Comparison of ENCODE assay signal across 33 cellular contexts in the genomic region with DNA sequence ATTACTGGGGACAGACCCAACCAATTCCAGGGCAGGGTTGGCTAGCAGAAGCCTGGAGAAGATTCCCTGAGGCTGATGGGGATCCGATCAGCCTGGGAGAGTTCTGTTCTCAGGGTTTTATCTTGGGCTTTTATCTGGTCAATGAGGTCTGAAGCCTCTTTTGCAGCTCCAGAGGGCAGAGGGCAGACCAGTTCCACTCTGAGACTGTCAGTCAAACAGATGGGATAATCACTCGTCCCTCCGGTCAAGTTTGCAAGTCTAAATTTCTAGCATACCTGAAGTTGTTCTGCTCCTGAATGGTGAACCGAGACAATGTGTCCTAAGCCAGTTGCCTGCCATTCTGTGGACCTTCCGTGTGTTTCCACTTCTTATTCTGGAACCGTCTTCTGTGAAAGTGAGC. TPM values are rescaled to one million over a fixed set of nuclear protein-coding genes. Genes with fewer than 3 reads are reported as not detected.
"Had no signal": no experiment of that assay in that cellular context is flagged by ENCODE, and none has a peak within 500 bp of the region (broad histone marks: within the 10 kb centered on the region; RNA-seq: fewer than 3 reads in every experiment).

No MANE protein-coding gene starts in this region.

- H3K4me1 ChIP-seq: colonic mucosa, esophagus muscularis mucosa, foreskin keratinocyte, gastroesophageal sphincter, heart left ventricle, left ventricle myocardium inferior, lower lobe of right lung, prostate gland, right atrium auricular region, sigmoid colon, suprapubic skin, transverse colon, vagina had no signal

- H3K79me2 ChIP-seq: hepatocyte had no signal

- H3K4me2 ChIP-seq: hepatocyte had no signal

- H3K9me3 ChIP-seq: colonic mucosa, esophagus muscularis mucosa, gastroesophageal sphincter, heart left ventricle, left ventricle myocardium inferior, lower lobe of right lung, prostate gland, right atrium auricular region, sigmoid colon, suprapubic skin, transverse colon, vagina had no signal

- H2AFZ ChIP-seq: hepatocyte had no signal

- H3K36me3 ChIP-seq: colonic mucosa, esophagus muscularis mucosa, gastroesophageal sphincter, heart left ventricle, left ventricle myocardium inferior, lower lobe of right lung, prostate gland, right atrium auricular region, sigmoid colon, suprapubic skin, transverse colon, vagina had no signal

- H3K4me3 ChIP-seq: colonic mucosa, esophagus muscularis mucosa, gastroesophageal sphincter, heart left ventricle, hepatocyte, left ventricle myocardium inferior, lower lobe of right lung, prostate gland, right atrium auricular region, sigmoid colon, suprapubic skin, transverse colon, vagina had no signal

- H3K36me3 Mint-ChIP-seq: naive thymus-derived CD8-positive, alpha-beta T cell; stimulated activated effector memory CD8-positive, alpha-beta T cell treated with anti-CD3 and anti-CD28 coated beads, Interleukin-12 subunit alpha, Interleukin-12 subunit beta, amount 100 ng/mL, for 72 hours had no signal

- FAIRE-seq: endothelial cell of umbilical vein, islet of Langerhans had no signal

- H3K4me1 Mint-ChIP-seq: naive thymus-derived CD8-positive, alpha-beta T cell; stimulated activated effector memory CD8-positive, alpha-beta T cell treated with anti-CD3 and anti-CD28 coated beads, Interleukin-12 subunit alpha, Interleukin-12 subunit beta, amount 100 ng/mL, for 72 hours; stimulated activated naive CD8-positive, alpha-beta T cell treated with anti-CD3 and anti-CD28 coated beads, Interleukin-15, amount 100 ng/mL, for 72 hours had no signal

- H3K27ac ChIP-seq: colonic mucosa, esophagus muscularis mucosa, foreskin keratinocyte, gastroesophageal sphincter, heart left ventricle, hepatocyte, left ventricle myocardium inferior, lower lobe of right lung, prostate gland, right atrium auricular region, sigmoid colon, suprapubic skin, transverse colon, vagina had no signal

- H3K27me3 ChIP-seq: colonic mucosa, right atrium auricular region, vagina had no signal

- H3K4me3 Mint-ChIP-seq: dendritic cell treated with granulocyte-macrophage colony-stimulating factor and Interleukin-4, amounts not matched to agents 40 ng/mL and 50 ng/mL, for 4 days; naive thymus-derived CD8-positive, alpha-beta T cell; nephron progenitor cell; stimulated activated effector memory CD8-positive, alpha-beta T cell treated with anti-CD3 and anti-CD28 coated beads, Interleukin-12 subunit alpha, Interleukin-12 subunit beta, amount 100 ng/mL, for 72 hours; stimulated activated naive CD8-positive, alpha-beta T cell treated with anti-CD3 and anti-CD28 coated beads, Interleukin-15, amount 100 ng/mL, for 72 hours had no signal

- ATAC-seq: foreskin keratinocyte; gastroesophageal sphincter; heart left ventricle; left colon; lower lobe of right lung; naive thymus-derived CD8-positive, alpha-beta T cell; stimulated activated effector memory CD8-positive, alpha-beta T cell treated with anti-CD3 and anti-CD28 coated beads, Interleukin-12 subunit alpha, Interleukin-12 subunit beta, amount 100 ng/mL, for 72 hours; stimulated activated naive CD8-positive, alpha-beta T cell treated with anti-CD3 and anti-CD28 coated beads, Interleukin-15, amount 100 ng/mL, for 72 hours had no signal

- H3K27ac Mint-ChIP-seq: dendritic cell treated with granulocyte-macrophage colony-stimulating factor and Interleukin-4, amounts not matched to agents 40 ng/mL and 50 ng/mL, for 4 days; nephron progenitor cell; stimulated activated effector memory CD8-positive, alpha-beta T cell treated with anti-CD3 and anti-CD28 coated beads, Interleukin-12 subunit alpha, Interleukin-12 subunit beta, amount 100 ng/mL, for 72 hours; stimulated activated naive CD8-positive, alpha-beta T cell treated with anti-CD3 and anti-CD28 coated beads, Interleukin-15, amount 100 ng/mL, for 72 hours had no signal

- H3K9me3 Mint-ChIP-seq: dendritic cell treated with granulocyte-macrophage colony-stimulating factor and Interleukin-4, amounts not matched to agents 40 ng/mL and 50 ng/mL, for 4 days; naive thymus-derived CD8-positive, alpha-beta T cell; nephron progenitor cell; stimulated activated effector memory CD8-positive, alpha-beta T cell treated with anti-CD3 and anti-CD28 coated beads, Interleukin-12 subunit alpha, Interleukin-12 subunit beta, amount 100 ng/mL, for 72 hours; stimulated activated naive CD8-positive, alpha-beta T cell treated with anti-CD3 and anti-CD28 coated beads, Interleukin-15, amount 100 ng/mL, for 72 hours had no signal

- DNase-seq: colonic mucosa; effector CD8-positive, alpha-beta T cell; foreskin keratinocyte; heart left ventricle; kidney glomerular epithelial cell; left colon; left ventricle myocardium inferior; lower lobe of right lung; naive thymus-derived CD8-positive, alpha-beta T cell; nephron progenitor cell; nucleus accumbens; sigmoid colon; stimulated activated CD4-positive, alpha-beta T cell treated with anti-CD3 and anti-CD28 coated beads, Interleukin-2, amount 100 ng/mL, for 24 hours; stimulated activated CD4-positive, alpha-beta T cell treated with anti-CD3 and anti-CD28 coated beads, Interleukin-4, amount 100 ng/mL, for 24 hours; stimulated activated naive CD8-positive, alpha-beta T cell treated with anti-CD3 and anti-CD28 coated beads, Interleukin-15, amount 100 ng/mL, for 72 hours; transverse colon had no signal

RNA-seq across cellular contexts. Expression of gene MAS1, which starts 3.0 kb away (rescaled TPM):
- total RNA-seq: chondrocyte; colonic mucosa; endothelial cell of umbilical vein; epithelial cell of proximal tubule; esophagus muscularis mucosa; fibroblast of lung; foreskin keratinocyte; gastroesophageal sphincter; hepatocyte; left colon; left ventricle myocardium inferior; lower lobe of right lung; mesenteric fat pad; naive thymus-derived CD8-positive, alpha-beta T cell; osteocyte; right atrium auricular region; sigmoid colon; suprapubic skin; transverse colon; ureter had no signal
- polyA plus RNA-seq: endothelial cell of umbilical vein; fibroblast of lung; foreskin keratinocyte; heart left ventricle; hepatocyte; naive thymus-derived CD8-positive, alpha-beta T cell had no signal
